In the genomic region with DNA sequence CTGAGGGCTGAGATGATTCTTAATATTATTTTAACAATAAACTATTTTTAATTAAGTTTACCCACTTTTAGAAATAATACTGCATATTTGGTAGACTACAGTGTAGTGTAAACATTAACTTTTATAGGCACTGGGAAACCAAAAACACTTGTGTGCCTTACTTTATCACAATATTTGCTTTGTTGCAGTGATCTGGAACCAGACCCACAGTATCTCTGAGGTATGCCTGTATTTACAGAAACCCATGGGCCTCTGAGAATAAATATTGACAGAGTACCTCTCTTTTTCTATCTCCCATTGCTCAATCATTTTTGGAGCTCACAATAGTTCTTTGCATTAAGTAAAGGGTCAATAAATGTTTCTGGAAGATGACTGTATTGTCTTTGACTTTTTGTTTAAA, we compare ENCODE assay signal across 1 cellular context.
TF ChIP-seq lines count a peak whose summit lies in the region.

No MANE protein-coding gene starts in this region.

TF ChIP-seq in HepG2, 621 proteins besides CTCF, POLR2A, EP300 and RAD21 (continued from another document and continues in another):
- TF ChIP-seq HIC2 (CRISPR knock-in tag; IDR thresholded peaks at IDR 0.05; ENCODE audit: low read depth), result no peak
- TF ChIP-seq NFE2L1 (CRISPR knock-in tag; IDR thresholded peaks at IDR 0.05; ENCODE audit: borderline replicate concordance), result no peak
- TF ChIP-seq THAP9 (CRISPR knock-in tag; IDR thresholded peaks at IDR 0.05; ENCODE audit: borderline replicate concordance), result no peak
- TF ChIP-seq JARID2 (CRISPR knock-in tag; IDR thresholded peaks at IDR 0.05; ENCODE audit: insufficient replicate concordance), result no peak
- TF ChIP-seq KAT7 (CRISPR knock-in tag; IDR thresholded peaks at IDR 0.05; ENCODE audit: borderline replicate concordance), result no peak
- peak; percentile 51; the same call in 1 of the 2 replicates for TF ChIP-seq ZFP36L1 (CRISPR knock-in tag; IDR thresholded peaks at IDR 0.05)
- TF ChIP-seq RXRB (CRISPR knock-in tag; IDR thresholded peaks at IDR 0.05; ENCODE audit: borderline replicate concordance), result peak; percentile 94
- no peak for TF ChIP-seq ZNF354B (CRISPR knock-in tag; IDR thresholded peaks at IDR 0.05)
- TF ChIP-seq ZNF629 (CRISPR knock-in tag; conservative IDR thresholded peaks at IDR 0.05), result peak; percentile 50; the same call in 1 of the 2 replicates
- no peak for TF ChIP-seq ZNF263 (CRISPR knock-in tag; IDR thresholded peaks at IDR 0.05)
- TF ChIP-seq NR2C2 (CRISPR knock-in tag; IDR thresholded peaks at IDR 0.05; ENCODE audit: borderline replicate concordance), result peak; percentile 55; the same call in 1 of the 2 replicates
- TF ChIP-seq ZNF10 (CRISPR knock-in tag; IDR thresholded peaks at IDR 0.05; ENCODE audit: borderline replicate concordance, low read depth), result no peak
- TF ChIP-seq CBX5 (CRISPR knock-in tag; IDR thresholded peaks at IDR 0.05; ENCODE audit: borderline replicate concordance), result no peak
- no peak for TF ChIP-seq ZBTB42 (CRISPR knock-in tag; IDR thresholded peaks at IDR 0.05)
- no peak for TF ChIP-seq JUN (CRISPR knock-in tag; IDR thresholded peaks at IDR 0.05)
- peak; percentile 71 for TF ChIP-seq PHF21A (CRISPR knock-in tag; IDR thresholded peaks at IDR 0.05)
- no peak for TF ChIP-seq ZNF296 (CRISPR knock-in tag; conservative IDR thresholded peaks at IDR 0.05)
- TF ChIP-seq KLF13 (CRISPR knock-in tag; IDR thresholded peaks at IDR 0.05), result no peak
- TF ChIP-seq PITX1 (CRISPR knock-in tag; IDR thresholded peaks at IDR 0.05), result peak; percentile 90
- no peak for TF ChIP-seq ZNF557 (CRISPR knock-in tag; IDR thresholded peaks at IDR 0.05)
- TF ChIP-seq TAF1 (CRISPR knock-in tag; IDR thresholded peaks at IDR 0.05), result no peak
- TF ChIP-seq ARNT2 (CRISPR knock-in tag; IDR thresholded peaks at IDR 0.05; ENCODE audit: low read depth), result 0 out of 2 replicates have a peak, but pooled peaks have one; percentile 32
- no peak for TF ChIP-seq ZNF33B (CRISPR knock-in tag; IDR thresholded peaks at IDR 0.05)
- no peak for TF ChIP-seq ZNF253 (CRISPR knock-in tag; IDR thresholded peaks at IDR 0.05; ENCODE audit: borderline replicate concordance)
- TF ChIP-seq SALL2 (CRISPR knock-in tag; IDR thresholded peaks at IDR 0.05), result no peak
- no peak for TF ChIP-seq NAIF1 (CRISPR knock-in tag; IDR thresholded peaks at IDR 0.05; ENCODE audit: borderline replicate concordance)
- no peak for TF ChIP-seq TIGD3 (CRISPR knock-in tag; IDR thresholded peaks at IDR 0.05; ENCODE audit: borderline replicate concordance)
- no peak for TF ChIP-seq HNRNPLL (IDR thresholded peaks at IDR 0.05; ENCODE audit: low read depth, low read length, poor library complexity, severe bottlenecking)
- no peak for TF ChIP-seq RAD51 (IDR thresholded peaks at IDR 0.05; ENCODE audit: borderline replicate concordance)
- no peak for TF ChIP-seq ZNF574 (CRISPR knock-in tag; IDR thresholded peaks at IDR 0.05)
- TF ChIP-seq ZNF768 (CRISPR knock-in tag; IDR thresholded peaks at IDR 0.05), result no peak
- no peak; the same call in 1 of the 2 replicates for TF ChIP-seq ZNF431 (CRISPR knock-in tag; IDR thresholded peaks at IDR 0.05; ENCODE audit: borderline replicate concordance, low read depth)
- TF ChIP-seq PRPF4 (IDR thresholded peaks at IDR 0.05; ENCODE audit: low read depth, low read length, poor library complexity, severe bottlenecking), result no peak
- TF ChIP-seq, protein P1, sequence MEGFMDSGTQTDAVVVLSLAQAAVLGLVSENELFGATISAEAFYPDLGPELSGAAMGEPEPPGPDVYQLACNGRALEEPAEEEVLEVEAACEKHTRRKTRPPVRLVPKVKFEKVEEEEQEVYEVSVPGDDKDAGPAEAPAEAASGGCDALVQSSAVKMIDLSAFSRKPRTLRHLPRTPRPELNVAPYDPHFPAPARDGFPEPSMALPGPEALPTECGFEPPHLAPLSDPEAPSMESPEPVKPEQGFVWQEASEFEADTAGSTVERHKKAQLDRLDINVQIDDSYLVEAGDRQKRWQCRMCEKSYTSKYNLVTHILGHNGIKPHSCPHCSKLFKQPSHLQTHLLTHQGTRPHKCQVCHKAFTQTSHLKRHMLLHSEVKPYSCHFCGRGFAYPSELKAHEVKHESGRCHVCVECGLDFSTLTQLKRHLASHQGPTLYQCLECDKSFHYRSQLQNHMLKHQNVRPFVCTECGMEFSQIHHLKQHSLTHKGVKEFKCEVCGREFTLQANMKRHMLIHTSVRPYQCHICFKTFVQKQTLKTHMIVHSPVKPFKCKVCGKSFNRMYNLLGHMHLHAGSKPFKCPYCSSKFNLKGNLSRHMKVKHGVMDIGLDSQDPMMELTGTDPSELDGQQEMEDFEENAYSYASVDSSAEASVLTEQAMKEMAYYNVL (CRISPR knock-in tag; IDR thresholded peaks at IDR 0.05; ENCODE audit: borderline replicate concordance), result peak; percentile 97
- no peak for TF ChIP-seq ZNF883 (CRISPR knock-in tag; IDR thresholded peaks at IDR 0.05; ENCODE audit: not compliant biosample characterization)
- 0 out of 2 replicates have a peak, but pooled peaks have one; percentile 32 for TF ChIP-seq KLF9 (CRISPR knock-in tag; IDR thresholded peaks at IDR 0.05; ENCODE audit: low read depth)
- peak; percentile 89 for TF ChIP-seq SKI (IDR thresholded peaks at IDR 0.05; ENCODE audit: partially characterized antibody)
- TF ChIP-seq ZNF501 (CRISPR knock-in tag; IDR thresholded peaks at IDR 0.05), result no peak
- no peak for TF ChIP-seq ZFAT (CRISPR knock-in tag; conservative IDR thresholded peaks at IDR 0.05)
- TF ChIP-seq ZBTB21 (CRISPR knock-in tag; IDR thresholded peaks at IDR 0.05), result no peak
- TF ChIP-seq ZFP36L2 (CRISPR knock-in tag; IDR thresholded peaks at IDR 0.05), result no peak
- no peak for TF ChIP-seq ZNF547 (CRISPR knock-in tag; IDR thresholded peaks at IDR 0.05)
- TF ChIP-seq ZNF746 (CRISPR knock-in tag; IDR thresholded peaks at IDR 0.05), result no peak; the same call in 1 of the 2 replicates
- TF ChIP-seq ZNF780A (CRISPR knock-in tag; IDR thresholded peaks at IDR 0.05), result no peak
- no peak for TF ChIP-seq NONO (IDR thresholded peaks at IDR 0.05)
- peak; percentile 42; the same call in 1 of the 2 replicates for TF ChIP-seq NONO (CRISPR knock-in tag; conservative IDR thresholded peaks at IDR 0.05)
- no peak for TF ChIP-seq CERS6 (CRISPR knock-in tag; IDR thresholded peaks at IDR 0.05)
- TF ChIP-seq PAWR (CRISPR knock-in tag; IDR thresholded peaks at IDR 0.05; ENCODE audit: borderline replicate concordance), result no peak
- no peak for TF ChIP-seq PRMT3 (CRISPR knock-in tag; IDR thresholded peaks at IDR 0.05; ENCODE audit: borderline replicate concordance, low read depth)
- TF ChIP-seq ATAD3A (CRISPR knock-in tag; IDR thresholded peaks at IDR 0.05), result no peak
- TF ChIP-seq ZNF564 (CRISPR knock-in tag; IDR thresholded peaks at IDR 0.05), result peak; percentile 67; the same call in 1 of the 2 replicates
- peak; percentile 80 for TF ChIP-seq ZEB1 (IDR thresholded peaks at IDR 0.05; ENCODE audit: insufficient replicate concordance, low read depth)
- no peak for TF ChIP-seq ZNF382 (CRISPR knock-in tag; IDR thresholded peaks at IDR 0.05; ENCODE audit: borderline replicate concordance)
- TF ChIP-seq REL (CRISPR knock-in tag; conservative IDR thresholded peaks at IDR 0.05), result no peak
- TF ChIP-seq GATAD2A (CRISPR knock-in tag; IDR thresholded peaks at IDR 0.05), result peak; percentile 100
- no peak for TF ChIP-seq AGO1 (IDR thresholded peaks at IDR 0.05; ENCODE audit: low read depth, low read length, poor library complexity, severe bottlenecking)
- TF ChIP-seq GTF3A (CRISPR knock-in tag; conservative IDR thresholded peaks at IDR 0.05), result no peak
- TF ChIP-seq, protein P2, sequence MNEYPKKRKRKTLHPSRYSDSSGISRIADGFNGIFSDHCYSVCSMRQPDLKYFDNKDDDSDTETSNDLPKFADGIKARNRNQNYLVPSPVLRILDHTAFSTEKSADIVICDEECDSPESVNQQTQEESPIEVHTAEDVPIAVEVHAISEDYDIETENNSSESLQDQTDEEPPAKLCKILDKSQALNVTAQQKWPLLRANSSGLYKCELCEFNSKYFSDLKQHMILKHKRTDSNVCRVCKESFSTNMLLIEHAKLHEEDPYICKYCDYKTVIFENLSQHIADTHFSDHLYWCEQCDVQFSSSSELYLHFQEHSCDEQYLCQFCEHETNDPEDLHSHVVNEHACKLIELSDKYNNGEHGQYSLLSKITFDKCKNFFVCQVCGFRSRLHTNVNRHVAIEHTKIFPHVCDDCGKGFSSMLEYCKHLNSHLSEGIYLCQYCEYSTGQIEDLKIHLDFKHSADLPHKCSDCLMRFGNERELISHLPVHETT (CRISPR knock-in tag; conservative IDR thresholded peaks at IDR 0.05), result peak; percentile 64; the same call in 1 of the 2 replicates
- TF ChIP-seq ZBTB38 (CRISPR knock-in tag; IDR thresholded peaks at IDR 0.05), result no peak
- TF ChIP-seq ZNF782 (CRISPR knock-in tag; IDR thresholded peaks at IDR 0.05; ENCODE audit: borderline replicate concordance), result no peak
- TF ChIP-seq ZNF441 (CRISPR knock-in tag; IDR thresholded peaks at IDR 0.05; ENCODE audit: borderline replicate concordance), result no peak
